In the genomic region with DNA sequence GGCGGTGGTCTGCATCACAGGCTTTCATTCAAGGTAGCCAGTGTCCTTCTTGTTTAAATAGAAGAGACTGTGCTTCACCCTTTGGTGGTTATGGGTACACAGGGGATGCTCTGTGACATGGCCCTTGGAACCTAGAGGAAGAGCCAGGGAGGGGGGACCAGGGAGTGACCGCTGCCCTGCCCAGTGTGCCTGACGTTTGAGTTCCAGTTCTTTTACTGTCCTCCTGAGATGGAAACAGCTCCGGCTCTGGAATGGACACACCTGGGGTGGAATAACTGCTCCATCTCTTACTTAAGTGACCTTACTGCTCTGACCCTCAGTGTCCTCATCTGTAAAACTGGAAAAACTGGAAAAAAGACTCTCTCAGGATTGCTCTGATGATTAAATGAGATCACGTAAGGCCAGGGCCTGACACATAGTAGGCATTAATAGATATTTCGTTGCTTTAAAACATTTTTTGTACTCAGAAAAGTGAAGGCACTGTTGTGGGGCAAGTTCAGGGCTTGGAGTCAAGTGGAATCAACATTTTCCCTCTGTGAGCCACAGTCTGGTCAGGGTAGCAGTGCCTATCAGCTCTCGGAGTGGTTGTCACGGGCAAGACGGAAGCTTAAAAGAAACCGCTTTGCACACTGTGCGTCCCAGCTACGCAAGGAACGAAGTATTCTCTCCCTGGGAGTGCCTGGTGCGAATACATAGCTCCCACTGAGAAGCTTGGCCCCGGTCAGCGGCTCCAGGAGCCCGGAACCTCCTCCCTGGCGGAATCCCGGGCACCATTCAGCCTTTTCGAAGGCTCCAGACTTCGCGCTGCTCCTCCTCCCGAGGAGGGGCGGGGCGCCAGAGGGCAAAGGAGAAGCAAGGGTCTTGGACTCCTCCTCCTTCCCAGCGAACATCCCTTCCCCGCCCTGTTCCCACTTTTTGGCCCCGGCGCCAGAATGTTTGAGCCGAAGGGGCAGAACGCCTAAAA, we compare ENCODE assay signal across 11 cellular contexts. TPM values are rescaled to one million over a fixed set of nuclear protein-coding genes. Genes with fewer than 3 reads are reported as not detected.
DNase-seq lines count a peak whose midpoint lies in the region; ATAC-seq and TF ChIP-seq lines count a peak whose summit lies in the region.
"Had no signal": no experiment of that assay in that cellular context is flagged by ENCODE, and none has a peak within 500 bp of the region (broad histone marks: within the 10 kb centered on the region; RNA-seq: fewer than 3 reads in every experiment).

No MANE protein-coding gene starts in this region.

- H3K27me3 ChIP-seq in heart right ventricle (peaks cover 37 to 96% (median 93%) of the 10 kb centered on the region in 7 donors), SK-N-SH (ENCODE audit: insufficient read depth) (peaks cover 80% of the 10 kb centered on the region), suprapubic skin (peaks cover 99% of the 10 kb centered on the region)

- no peaks in the 10 kb centered on the region for H3F3A ChIP-seq in SK-N-SH (replicated peaks; ENCODE audit: insufficient read depth)

- TF ChIP-seq CTCF in heart right ventricle (IDR thresholded peaks at IDR 0.05) (no peak), SK-N-SH (IDR thresholded peaks at IDR 0.05) (no peak), suprapubic skin (IDR thresholded peaks at IDR 0.05) (no peak)

- H3K27ac ChIP-seq in heart right ventricle = no peak overlapping the region
- no peak overlapping the region for H3K27ac ChIP-seq in SK-N-SH (ENCODE audit: low read depth in 2 of 2, low read length in 1 of 2)
- no peak overlapping the region for H3K27ac ChIP-seq in suprapubic skin

- H3K4me1 ChIP-seq in heart right ventricle (peaks cover 0 to 28% (median 21%) of the 10 kb centered on the region in 9 donors), SK-N-SH (ENCODE audit: control insufficient read depth in 1 of 2, insufficient read depth in 2 of 2, low read depth in 1 of 2, low read length in 1 of 2) (peaks cover 0 to 9% of the 10 kb centered on the region in 2 experiments; a peak in 1 of 4 replicates), suprapubic skin (peaks cover 21% of the 10 kb centered on the region)

- H3K9me3 ChIP-seq in heart right ventricle (no peaks in the 10 kb centered on the region), SK-N-SH (no peaks in the 10 kb centered on the region), suprapubic skin (no peaks in the 10 kb centered on the region)
- H3K9me3 ChIP-seq: mucosa of descending colon had no signal

- TF ChIP-seq EP300 in SK-N-SH (IDR thresholded peaks at IDR 0.05; ENCODE audit: borderline replicate concordance in 1 of 2, low read depth in 1 of 2, low read length in 1 of 2) (no peak), suprapubic skin (IDR thresholded peaks at IDR 0.05) (no peak)

- TF ChIP-seq RAD21 in SK-N-SH (IDR thresholded peaks at IDR 0.05; ENCODE audit: low read length) = no peak

- no peaks in the 10 kb centered on the region for H3K9me2 ChIP-seq in SK-N-SH

- no peaks in the 10 kb centered on the region for H3K36me3 ChIP-seq in heart right ventricle
- no peaks in the 10 kb centered on the region for H3K36me3 ChIP-seq in SK-N-SH (replicated peaks in 1 of 2; ENCODE audit: control insufficient read depth in 1 of 2, insufficient read depth in 2 of 2, low read length in 1 of 2)
- no peaks in the 10 kb centered on the region for H3K36me3 ChIP-seq in suprapubic skin

- no peaks in the 10 kb centered on the region for H4K20me1 ChIP-seq in SK-N-SH (ENCODE audit: insufficient read depth)

- intact Hi-C loops in heart right ventricle (cut with DNase I) (no loop called here), Right ventricle myocardium superior (cut with DNase I) (no loop called here)

- H3K9ac ChIP-seq in SK-N-SH = no peak overlapping the region

- DNase-seq in heart right ventricle (peak in 1 of 2 donors; percentile 18), Right ventricle myocardium superior (no peak), SK-N-SH (peak; percentile 69), iPS-NIHi7 (ENCODE audit: extremely low spot score) (peak; percentile 90), suprapubic skin (ENCODE audit: low spot score in 2 of 2) (no peak), NCI-H1092 treated with DMSO at 0.1 percent for 48 hours (lab: John Stamatoyannopoulos, UW) (no peak)
- DNase-seq: activated gamma-delta T cell, erythroblast, mucosa of descending colon had no signal

- peak in 1 of 8 donors; percentile 30 for ATAC-seq in heart right ventricle
- no peak for ATAC-seq in Right ventricle myocardium superior (ENCODE audit: poor library complexity)
- ATAC-seq in GM18870 (IDR thresholded peaks at IDR 0.05; ENCODE audit: unreplicated experiment) = no peak
- no peak for ATAC-seq in GM19328 (IDR thresholded peaks at IDR 0.05; ENCODE audit: unreplicated experiment)
- ATAC-seq: mucosa of descending colon had no signal

- no peaks in the 10 kb centered on the region for H3K79me2 ChIP-seq in SK-N-SH (ENCODE audit: insufficient read depth)

- POLR2A ChIA-PET in SK-N-SH (lab: Yijun Ruan, JAX) = no interaction called here

- WGBS in heart right ventricle, 2 donors = 3% methylated on average over 31 of the region's 31 CpGs
- WGBS in SK-N-SH (ENCODE audit: low lambda C conversion rate) = 14% methylated on average over 23 of the region's 31 CpGs
- 6% methylated on average over 24 of the region's 31 CpGs for WGBS in suprapubic skin

- H2AFZ ChIP-seq in SK-N-SH (ENCODE audit: low read depth) = no peak overlapping the region

- H3K4me3 ChIP-seq in heart right ventricle (peak overlapping the region in 8 of 10 donors; percentile 10 to 37 (median 24)), SK-N-SH (ENCODE audit: low read depth in 2 of 2, low read length in 1 of 2) (peak overlapping the region; percentile 28 to 39; a peak in 3 of 4 replicates), suprapubic skin (peak overlapping the region; percentile 32)
- H3K4me3 ChIP-seq: mucosa of descending colon had no signal

- CTCF ChIA-PET in SK-N-SH (lab: Yijun Ruan, JAX) = interaction anchor here (0.6 kb wide), 1 partner anchor 28 kb away, joined by 3 read pairs; no protein-coding TSS in a partner anchor

- H3K4me2 ChIP-seq in SK-N-SH = peak overlapping the region; percentile 41; the same call in 1 of the 2 replicates

- TF ChIP-seq POLR2A in suprapubic skin (IDR thresholded peaks at IDR 0.05) = no peak

TF ChIP-seq in SK-N-SH, 30 proteins besides CTCF, POLR2A, EP300 and RAD21:
- no peak for TF ChIP-seq FOXM1 (IDR thresholded peaks at IDR 0.05; ENCODE audit: low read depth)
- TF ChIP-seq, protein P1, sequence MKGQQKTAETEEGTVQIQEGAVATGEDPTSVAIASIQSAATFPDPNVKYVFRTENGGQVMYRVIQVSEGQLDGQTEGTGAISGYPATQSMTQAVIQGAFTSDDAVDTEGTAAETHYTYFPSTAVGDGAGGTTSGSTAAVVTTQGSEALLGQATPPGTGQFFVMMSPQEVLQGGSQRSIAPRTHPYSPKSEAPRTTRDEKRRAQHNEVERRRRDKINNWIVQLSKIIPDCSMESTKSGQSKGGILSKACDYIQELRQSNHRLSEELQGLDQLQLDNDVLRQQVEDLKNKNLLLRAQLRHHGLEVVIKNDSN (IDR thresholded peaks at IDR 0.05; ENCODE audit: borderline replicate concordance, low read depth) = no peak
- no peak for TF ChIP-seq NFIC (IDR thresholded peaks at IDR 0.05; ENCODE audit: borderline replicate concordance)
- TF ChIP-seq CHD2 (IDR thresholded peaks at IDR 0.05; ENCODE audit: low read length, partially characterized antibody) = no peak
- TF ChIP-seq TCF12 (IDR thresholded peaks at IDR 0.05) = no peak
- TF ChIP-seq, protein P2, sequence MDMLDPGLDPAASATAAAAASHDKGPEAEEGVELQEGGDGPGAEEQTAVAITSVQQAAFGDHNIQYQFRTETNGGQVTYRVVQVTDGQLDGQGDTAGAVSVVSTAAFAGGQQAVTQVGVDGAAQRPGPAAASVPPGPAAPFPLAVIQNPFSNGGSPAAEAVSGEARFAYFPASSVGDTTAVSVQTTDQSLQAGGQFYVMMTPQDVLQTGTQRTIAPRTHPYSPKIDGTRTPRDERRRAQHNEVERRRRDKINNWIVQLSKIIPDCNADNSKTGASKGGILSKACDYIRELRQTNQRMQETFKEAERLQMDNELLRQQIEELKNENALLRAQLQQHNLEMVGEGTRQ (IDR thresholded peaks at IDR 0.05; ENCODE audit: borderline replicate concordance, low read depth, low read length) = no peak
- TF ChIP-seq SIN3A (IDR thresholded peaks at IDR 0.05; ENCODE audit: borderline replicate concordance, low read depth, low read length) = no peak
- TF ChIP-seq GATA2 (CRISPR knock-in tag; IDR thresholded peaks at IDR 0.05) = no peak
- TF ChIP-seq, protein P3, sequence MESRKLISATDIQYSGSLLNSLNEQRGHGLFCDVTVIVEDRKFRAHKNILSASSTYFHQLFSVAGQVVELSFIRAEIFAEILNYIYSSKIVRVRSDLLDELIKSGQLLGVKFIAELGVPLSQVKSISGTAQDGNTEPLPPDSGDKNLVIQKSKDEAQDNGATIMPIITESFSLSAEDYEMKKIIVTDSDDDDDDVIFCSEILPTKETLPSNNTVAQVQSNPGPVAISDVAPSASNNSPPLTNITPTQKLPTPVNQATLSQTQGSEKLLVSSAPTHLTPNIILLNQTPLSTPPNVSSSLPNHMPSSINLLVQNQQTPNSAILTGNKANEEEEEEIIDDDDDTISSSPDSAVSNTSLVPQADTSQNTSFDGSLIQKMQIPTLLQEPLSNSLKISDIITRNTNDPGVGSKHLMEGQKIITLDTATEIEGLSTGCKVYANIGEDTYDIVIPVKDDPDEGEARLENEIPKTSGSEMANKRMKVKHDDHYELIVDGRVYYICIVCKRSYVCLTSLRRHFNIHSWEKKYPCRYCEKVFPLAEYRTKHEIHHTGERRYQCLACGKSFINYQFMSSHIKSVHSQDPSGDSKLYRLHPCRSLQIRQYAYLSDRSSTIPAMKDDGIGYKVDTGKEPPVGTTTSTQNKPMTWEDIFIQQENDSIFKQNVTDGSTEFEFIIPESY (IDR thresholded peaks at IDR 0.05; ENCODE audit: borderline replicate concordance, low read depth) = no peak
- no peak for TF ChIP-seq SMC3 (IDR thresholded peaks at IDR 0.05; ENCODE audit: low read depth, low read length)
- no peak for TF ChIP-seq RFX5 (IDR thresholded peaks at IDR 0.05; ENCODE audit: low read length)
- no peak for TF ChIP-seq GABPA (IDR thresholded peaks at IDR 0.05; ENCODE audit: low read depth)
- no peak for TF ChIP-seq MXI1 (IDR thresholded peaks at IDR 0.05; ENCODE audit: low read depth, low read length)
- TF ChIP-seq FOSL2 (IDR thresholded peaks at IDR 0.05; ENCODE audit: borderline replicate concordance, low read depth) = no peak
- TF ChIP-seq MEF2A (IDR thresholded peaks at IDR 0.05; ENCODE audit: borderline replicate concordance, low read depth) = no peak

RNA-seq across cellular contexts. Expression of gene POU4F3, which starts 5.8 kb away (rescaled TPM):
- total RNA-seq in heart right ventricle (under 1 TPM in 1 of 10 donors, not detected in 9; 0.12 TPM), Right ventricle myocardium superior (not detected), suprapubic skin (under 1 TPM in 1 of 4 donors, not detected in 3; 0.19 TPM)
- polyA plus RNA-seq in heart right ventricle (under 1 TPM in 1 of 2 donors, not detected in 1; 0.06 TPM), SK-N-SH (2012; rRNA removed) (0.05 and 0.08 TPM in 2 replicates)
- polyA plus RNA-seq in SK-N-SH (2012; cell fraction: cytosol; rRNA removed) = 0.04 and 0.09 TPM in 2 replicates
- 0.13 and 0.16 TPM in 2 replicates for polyA plus RNA-seq in SK-N-SH (2012; cell fraction: nucleus; rRNA removed)
- total RNA-seq: mucosa of descending colon had no signal

Comparison
In these comparisons a context has a peak if more than half of its experiments do, and no peak if none do; other contexts are left out.
1. DNase-seq: peak in SK-N-SH (single experiment) and iPS-NIHi7 (single experiment); none in Right ventricle myocardium superior (single experiment), suprapubic skin (0 of 2) and NCI-H1092 treated with DMSO at 0.1 percent for 48 hours (single experiment).
2. Peak in every context shown above with its lines, with median percentiles within 50 percentile points of each other: H3K4me3 ChIP-seq.